ENCODE assay signal across 27 cellular contexts in the genomic region with DNA sequence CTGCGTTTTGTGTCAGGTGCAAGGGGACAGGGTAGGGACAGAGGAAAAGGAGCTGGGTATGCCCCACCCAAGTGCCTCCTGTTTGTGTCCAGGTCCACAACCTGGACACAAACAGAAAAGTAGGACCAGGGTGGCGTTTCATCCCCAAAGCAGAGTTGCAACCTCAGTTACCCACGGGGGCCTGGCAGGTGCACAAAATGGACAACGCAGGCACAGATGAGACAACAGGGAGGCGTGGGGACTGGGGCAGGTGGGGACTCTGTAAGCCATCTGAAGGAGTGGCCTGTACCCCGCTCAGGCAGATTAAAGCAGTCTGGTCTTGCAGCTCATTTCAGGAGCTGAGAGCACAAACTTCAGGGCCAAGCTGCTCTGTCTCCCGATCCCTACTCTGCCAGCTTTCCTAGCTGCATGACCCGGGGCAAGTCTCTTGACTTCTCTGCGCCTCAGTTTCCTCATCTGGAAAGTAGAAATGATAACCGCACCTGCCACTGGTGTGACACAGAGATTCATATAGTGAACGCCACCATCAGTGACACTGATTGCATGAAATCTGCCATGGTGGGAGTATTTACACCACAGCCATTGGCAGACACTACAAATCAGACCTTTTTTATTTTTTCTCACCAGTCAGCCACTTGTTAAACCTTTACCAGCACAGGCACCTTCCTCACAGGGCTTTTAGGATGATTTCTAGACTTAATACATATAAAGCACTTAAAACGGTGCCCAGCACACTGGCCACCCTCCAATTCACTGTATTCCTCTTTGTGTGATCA.
DNase-seq lines count a peak whose midpoint lies in the region; ATAC-seq, FAIRE-seq and TF ChIP-seq lines count a peak whose summit lies in the region.
"Had no signal": no experiment of that assay in that cellular context is flagged by ENCODE, and none has a peak within 500 bp of the region (broad histone marks: within the 10 kb centered on the region; RNA-seq: fewer than 3 reads in every experiment).

No MANE protein-coding gene starts in this region.

- H3K27me3 ChIP-seq in liver (ENCODE audit: control insufficient read depth in 4 of 4, insufficient read depth in 4 of 4, low read length in 3 of 4) (no peaks in the 10 kb centered on the region), HepG2 (ENCODE audit: control insufficient read depth in 1 of 2, insufficient read depth in 2 of 2, low read length in 2 of 2) (peaks cover 0 to 22% of the 10 kb centered on the region in 2 experiments; a peak in 3 of 5 replicates)
- H3K27me3 ChIP-seq: BE2C, BLaER1 had no signal

- in situ Hi-C loops in HepG2 (cut with HindIII; ENCODE audit: extremely low pct_ligation_motif_present, low pct_unique_long_range_greater_than_20kb): no loop called here

- intact Hi-C loops in HepG2 (cut with micrococcal nuclease; ENCODE audit: unreplicated experiment): no loop called here

- H3K4me3 ChIP-seq in liver (ENCODE audit: low read depth in 1 of 3, low read length in 3 of 3) (no peak overlapping the region), HepG2 (replicated peaks in 1 of 3; ENCODE audit: insufficient read depth in 1 of 3, low read depth in 2 of 3, low read length in 3 of 3) (no peak overlapping the region)
- H3K4me3 ChIP-seq: BLaER1, GM12878 had no signal

- peaks cover 6% of the 10 kb centered on the region for H3K9me3 Mint-ChIP-seq in progenitor cell of endocrine pancreas (ENCODE audit: low read depth)

- CTCF ChIA-PET in HepG2 (lab: Yijun Ruan, JAX; ENCODE audit: low intra/inter-chr PET ratio, low total read pairs): no interaction called here

- H3K27me3 Mint-ChIP-seq in progenitor cell of endocrine pancreas: no peaks in the 10 kb centered on the region

- peak overlapping the region; percentile 52 for H3K27ac Mint-ChIP-seq in progenitor cell of endocrine pancreas
- H3K27ac Mint-ChIP-seq: CD14-positive monocyte; CD4-positive, CD25-positive, alpha-beta regulatory T cell; CD8-positive, alpha-beta memory T cell had no signal

- H3K4me1 ChIP-seq in liver (ENCODE audit: control insufficient read depth in 4 of 4, insufficient read depth in 4 of 4, low read length in 3 of 4) (peaks cover 0 to 9% (median 2%) of the 10 kb centered on the region in 4 donors), HepG2 (ENCODE audit: insufficient read depth, low read length) (no peaks in the 10 kb centered on the region)

- no peak for TF ChIP-seq POLR2A in HepG2 (IDR thresholded peaks at IDR 0.05; ENCODE audit: insufficient read depth in 1 of 2, low read depth in 2 of 2, low read length in 2 of 2)

- H3K27ac ChIP-seq in liver (ENCODE audit: low read depth in 1 of 2, low read length in 2 of 2): peak overlapping the region; percentile 3 to 31
- no peak overlapping the region for H3K27ac ChIP-seq in HepG2 (ENCODE audit: extremely low read length, insufficient read depth, low read length)
- H3K27ac ChIP-seq: BLaER1 had no signal

- TF ChIP-seq RAD21 in liver (IDR thresholded peaks at IDR 0.05): no peak
- no peak for TF ChIP-seq RAD21 in HepG2 (CRISPR knock-in tag; IDR thresholded peaks at IDR 0.05)

- H3K36me3 ChIP-seq in liver (ENCODE audit: control insufficient read depth in 4 of 4, insufficient read depth in 3 of 4, low read depth in 1 of 4, low read length in 3 of 4): peaks cover 0 to 9% (median 3%) of the 10 kb centered on the region in 4 donors
- no peaks in the 10 kb centered on the region for H3K36me3 ChIP-seq in HepG2 (replicated peaks in 1 of 2; ENCODE audit: control insufficient read depth in 1 of 2, insufficient read depth in 2 of 2, low read length in 2 of 2)
- H3K36me3 ChIP-seq: BE2C, BLaER1 had no signal

- no peak for TF ChIP-seq CTCF in liver (IDR thresholded peaks at IDR 0.05; ENCODE audit: low read depth, low read length, missing input control)
- TF ChIP-seq CTCF in HepG2 (CRISPR knock-in tag; IDR thresholded peaks at IDR 0.05): no peak
- TF ChIP-seq CTCF in progenitor cell of endocrine pancreas (IDR thresholded peaks at IDR 0.05; ENCODE audit: unreplicated experiment): no peak

- no peak overlapping the region for H3K4me3 Mint-ChIP-seq in progenitor cell of endocrine pancreas (ENCODE audit: low read depth)
- H3K4me3 Mint-ChIP-seq: CD14-positive monocyte; CD4-positive, alpha-beta memory T cell; CD4-positive, CD25-positive, alpha-beta regulatory T cell; CD8-positive, alpha-beta memory T cell had no signal

- H3K9me3 ChIP-seq in liver (ENCODE audit: control insufficient read depth in 4 of 4, low read length in 3 of 4) (no peaks in the 10 kb centered on the region), HepG2 (ENCODE audit: low read length) (no peaks in the 10 kb centered on the region)

- H3K36me3 Mint-ChIP-seq in progenitor cell of endocrine pancreas (ENCODE audit: insufficient read depth): peaks cover 28% of the 10 kb centered on the region
- H3K36me3 Mint-ChIP-seq: CD14-positive monocyte; CD4-positive, alpha-beta memory T cell; CD4-positive, CD25-positive, alpha-beta regulatory T cell; CD8-positive, alpha-beta memory T cell had no signal

- no peaks in the 10 kb centered on the region for H3K79me2 ChIP-seq in HepG2 (ENCODE audit: insufficient read depth, low read length)

- POLR2A ChIA-PET in HepG2 (lab: Yijun Ruan, JAX): no interaction called here

- DNase-seq in HepG2 (ENCODE audit: low spot score) (no peak), left lobe of liver (ENCODE audit: low spot score) (no peak), progenitor cell of endocrine pancreas (ENCODE audit: low spot score, unreplicated experiment) (no peak), NCI-H446 (lab: John Stamatoyannopoulos, UW) (no peak)
- DNase-seq: 8988T; ACHN; BE2C; C1 segment of cervical spinal cord; CD4-positive, alpha-beta memory T cell; CD4-positive, CD25-positive, alpha-beta regulatory T cell; CD8-positive, alpha-beta memory T cell; COR-L47; DMS 273 treated with DMSO at 0.1 percent for 48 hours; DMS153; DMS53; DMS79; DND-41; EL; GDM1 had no signal

- no peak overlapping the region for H3K4me2 ChIP-seq in HepG2 (ENCODE audit: low read depth, low read length)
- H3K4me2 ChIP-seq: BLaER1 had no signal

- H3K9ac ChIP-seq in liver (ENCODE audit: low read depth in 1 of 2, low read length in 2 of 2) (no peak overlapping the region), HepG2 (ENCODE audit: insufficient read depth, low read depth, low read length) (no peak overlapping the region)
- H3K9ac ChIP-seq: BLaER1 had no signal

- H4K20me1 ChIP-seq in HepG2 (ENCODE audit: insufficient read depth, low read length): no peaks in the 10 kb centered on the region
- H4K20me1 ChIP-seq: BLaER1 had no signal

- H2AFZ ChIP-seq in HepG2 (ENCODE audit: low read length): no peak overlapping the region

- ATAC-seq in HepG2: no peak
- peak; percentile 22 for ATAC-seq in left lobe of liver
- ATAC-seq in GM19395 (IDR thresholded peaks at IDR 0.05; ENCODE audit: unreplicated experiment): no peak
- ATAC-seq: GM12878 had no signal

- WGBS in liver: 93% methylated on average over 12 of the region's 12 CpGs
- 14% methylated on average over 9 of the region's 12 CpGs for WGBS in HepG2 (ENCODE audit: low lambda C conversion rate)

- FAIRE-seq in HepG2 (lab: Jason Lieb, UNC): no peak
- FAIRE-seq: A204.1, GM12878, GM12892, GM18507 had no signal

- no TSS peak for BruUV-seq in HepG2 (replicated peaks; lab: Mats Ljungman, UMichigan)

- H3K4me1 Mint-ChIP-seq in progenitor cell of endocrine pancreas (ENCODE audit: low read depth): no peaks in the 10 kb centered on the region
- H3K4me1 Mint-ChIP-seq: CD4-positive, alpha-beta memory T cell; CD4-positive, CD25-positive, alpha-beta regulatory T cell; CD8-positive, alpha-beta memory T cell had no signal

- TF ChIP-seq EP300 in HepG2 (IDR thresholded peaks at IDR 0.05; ENCODE audit: low read depth in 2 of 2, low read length in 2 of 2): no peak
- no peak for TF ChIP-seq EP300 in HepG2 (CRISPR knock-in tag; IDR thresholded peaks at IDR 0.05; ENCODE audit: borderline replicate concordance)

TF ChIP-seq in liver, 16 proteins besides CTCF, POLR2A, EP300 and RAD21:
- TF ChIP-seq TAF1 (conservative IDR thresholded peaks at IDR 0.05) (no peak), GABPA (IDR thresholded peaks at IDR 0.05 in 1 of 2, conservative IDR thresholded peaks at IDR 0.05 in 1 of 2) (no peak), SP1 (IDR thresholded peaks at IDR 0.05) (no peak)

TF ChIP-seq in HepG2, 621 proteins besides CTCF, POLR2A, EP300 and RAD21:
- TF ChIP-seq ZNF34 (CRISPR knock-in tag; IDR thresholded peaks at IDR 0.05; ENCODE audit: borderline replicate concordance) (no peak), KDM5B (CRISPR knock-in tag; IDR thresholded peaks at IDR 0.05; ENCODE audit: borderline replicate concordance) (no peak)
- TF ChIP-seq, protein P1, sequence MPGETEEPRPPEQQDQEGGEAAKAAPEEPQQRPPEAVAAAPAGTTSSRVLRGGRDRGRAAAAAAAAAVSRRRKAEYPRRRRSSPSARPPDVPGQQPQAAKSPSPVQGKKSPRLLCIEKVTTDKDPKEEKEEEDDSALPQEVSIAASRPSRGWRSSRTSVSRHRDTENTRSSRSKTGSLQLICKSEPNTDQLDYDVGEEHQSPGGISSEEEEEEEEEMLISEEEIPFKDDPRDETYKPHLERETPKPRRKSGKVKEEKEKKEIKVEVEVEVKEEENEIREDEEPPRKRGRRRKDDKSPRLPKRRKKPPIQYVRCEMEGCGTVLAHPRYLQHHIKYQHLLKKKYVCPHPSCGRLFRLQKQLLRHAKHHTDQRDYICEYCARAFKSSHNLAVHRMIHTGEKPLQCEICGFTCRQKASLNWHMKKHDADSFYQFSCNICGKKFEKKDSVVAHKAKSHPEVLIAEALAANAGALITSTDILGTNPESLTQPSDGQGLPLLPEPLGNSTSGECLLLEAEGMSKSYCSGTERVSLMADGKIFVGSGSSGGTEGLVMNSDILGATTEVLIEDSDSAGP (CRISPR knock-in tag; IDR thresholded peaks at IDR 0.05; ENCODE audit: borderline replicate concordance): no peak
